In the genomic region with DNA sequence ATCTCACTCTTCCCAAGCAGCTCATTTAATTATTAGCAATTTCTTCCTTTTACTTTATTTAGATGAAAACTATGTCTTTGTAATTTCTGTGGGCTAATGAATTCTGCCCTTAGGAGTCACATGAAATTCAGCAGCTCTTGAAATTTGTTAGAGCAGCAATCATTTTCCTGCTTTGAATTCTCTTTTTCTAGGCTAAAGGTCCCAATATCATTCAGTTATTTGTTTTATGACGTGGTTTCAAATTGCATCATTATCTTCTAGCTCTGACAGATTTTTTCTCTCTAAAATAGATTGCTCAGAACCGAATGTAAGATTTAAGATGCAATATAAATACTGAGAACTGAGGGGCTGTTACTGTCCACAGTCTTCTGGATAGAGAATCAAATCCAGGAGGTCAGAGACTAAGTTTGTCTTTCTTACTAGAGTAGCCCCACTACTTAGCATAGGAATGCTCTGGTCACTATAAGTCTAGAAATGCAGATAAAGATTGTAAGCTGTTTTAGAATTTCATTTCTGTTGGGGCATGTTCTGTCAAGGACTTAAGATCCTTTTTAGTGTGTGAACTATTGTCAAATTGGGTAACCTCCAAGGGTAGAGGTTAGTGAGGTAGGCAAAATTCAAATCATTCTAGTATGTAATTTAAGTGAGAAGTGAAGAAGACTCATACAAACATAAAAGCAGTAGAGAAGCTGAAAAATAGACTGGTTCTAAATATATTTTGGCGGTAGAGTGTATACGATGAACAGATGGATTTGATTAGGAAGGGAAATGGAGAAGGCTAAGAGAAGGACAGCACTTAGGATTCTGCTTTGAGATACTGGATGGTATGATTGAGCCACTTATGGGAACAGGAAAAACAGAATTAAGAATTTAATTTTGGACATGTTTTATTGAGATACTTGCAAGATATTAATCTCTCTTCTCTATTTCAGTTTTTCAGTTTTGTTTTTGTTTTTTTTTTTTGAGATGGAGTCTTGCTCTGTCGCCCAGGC, we compare ENCODE assay signal across 12 cellular contexts. TPM values are rescaled to one million over a fixed set of nuclear protein-coding genes. Genes with fewer than 3 reads are reported as not detected.
DNase-seq lines count a peak whose midpoint lies in the region; ATAC-seq and TF ChIP-seq lines count a peak whose summit lies in the region.
"Had no signal": no experiment of that assay in that cellular context is flagged by ENCODE, and none has a peak within 500 bp of the region (broad histone marks: within the 10 kb centered on the region; RNA-seq: fewer than 3 reads in every experiment).

No MANE protein-coding gene starts in this region.

- H3K27me3 ChIP-seq in hepatocyte = no peaks in the 10 kb centered on the region

- no peaks in the 10 kb centered on the region for H4K20me1 ChIP-seq in hepatocyte (ENCODE audit: insufficient read depth, poor library complexity, severe bottlenecking)

- no peaks in the 10 kb centered on the region for H3K36me3 ChIP-seq in hepatocyte (replicated peaks; ENCODE audit: insufficient read depth, low read depth)

- no peaks in the 10 kb centered on the region for H3K9me2 ChIP-seq in hepatocyte (replicated peaks; ENCODE audit: insufficient read depth)

- peak overlapping the region; percentile 47 for H3K4me2 ChIP-seq in hepatocyte

- no peak overlapping the region for H2AFZ ChIP-seq in hepatocyte

- H3K79me2 ChIP-seq in hepatocyte = peaks cover 56% of the 10 kb centered on the region

- H3K36me3 Mint-ChIP-seq in activated naive CD8-positive, alpha-beta T cell = peaks cover 9% of the 10 kb centered on the region
- peaks cover 17% of the 10 kb centered on the region for H3K36me3 Mint-ChIP-seq in activated naive CD8-positive, alpha-beta T cell treated with anti-CD3 and anti-CD28 coated beads for 36 hours
- H3K36me3 Mint-ChIP-seq in activated T-helper 17 cell treated with anti-CD3 and anti-CD28 coated beads, Interleukin-2, amount 50 U/mL, for 72 hours (ENCODE audit: low read depth) = peaks cover 11% of the 10 kb centered on the region

- DNase-seq in activated naive CD8-positive, alpha-beta T cell treated with anti-CD3 and anti-CD28 coated beads for 36 hours = no peak
- DNase-seq in hepatocyte (ENCODE audit: low spot score) (no peak), globus pallidus (ENCODE audit: low spot score) (no peak), COR-L47 (lab: John Stamatoyannopoulos, UW) (no peak), DMS79 (lab: John Stamatoyannopoulos, UW) (no peak)
- DNase-seq: activated effector memory CD4-positive, alpha-beta T cell treated with anti-CD3 and anti-CD28 coated beads, Interleukin-2, amount 50 U/mL, for 16 hours; NCI-H1436 treated with DMSO at 0.1 percent for 48 hours; stimulated activated CD4-positive, alpha-beta T cell treated with anti-CD3 and anti-CD28 coated beads, Interleukin-2, amount 100 ng/mL, for 24 hours had no signal

- H3K9me3 ChIP-seq in hepatocyte (ENCODE audit: low read depth) = no peaks in the 10 kb centered on the region

- peak overlapping the region; percentile 67 for H3K27ac ChIP-seq in hepatocyte

- WGBS in hepatocyte (ENCODE audit: low lambda C conversion rate, missing lambda C conversion rate) = 55% methylated on average over 5 of the region's 5 CpGs

- no peak overlapping the region for H3K4me3 ChIP-seq in hepatocyte

- H3K4me1 Mint-ChIP-seq in activated naive CD8-positive, alpha-beta T cell (ENCODE audit: low read depth) = peaks cover 75% of the 10 kb centered on the region
- H3K4me1 Mint-ChIP-seq in activated naive CD8-positive, alpha-beta T cell treated with anti-CD3 and anti-CD28 coated beads for 36 hours = peaks cover 46% of the 10 kb centered on the region
- H3K4me1 Mint-ChIP-seq in activated T-helper 17 cell treated with anti-CD3 and anti-CD28 coated beads, Interleukin-2, amount 50 U/mL, for 72 hours = peaks cover 26% of the 10 kb centered on the region

- no peaks in the 10 kb centered on the region for H3K27me3 Mint-ChIP-seq in activated naive CD8-positive, alpha-beta T cell
- H3K27me3 Mint-ChIP-seq in activated naive CD8-positive, alpha-beta T cell treated with anti-CD3 and anti-CD28 coated beads for 36 hours = no peaks in the 10 kb centered on the region
- no peaks in the 10 kb centered on the region for H3K27me3 Mint-ChIP-seq in activated T-helper 17 cell treated with anti-CD3 and anti-CD28 coated beads, Interleukin-2, amount 50 U/mL, for 72 hours
- H3K27me3 Mint-ChIP-seq: B cell had no signal

- TF ChIP-seq CTCF in hepatocyte (IDR thresholded peaks at IDR 0.05; ENCODE audit: poor library complexity) = no peak

- peak; percentile 17 for ATAC-seq in activated T-helper 17 cell treated with anti-CD3 and anti-CD28 coated beads, Interleukin-2, amount 50 U/mL, for 72 hours (replicated peaks)
- ATAC-seq in HG03280 (IDR thresholded peaks at IDR 0.05; ENCODE audit: unreplicated experiment) = no peak

- no peaks in the 10 kb centered on the region for H3K9me3 Mint-ChIP-seq in activated naive CD8-positive, alpha-beta T cell (ENCODE audit: low read depth)
- no peaks in the 10 kb centered on the region for H3K9me3 Mint-ChIP-seq in activated naive CD8-positive, alpha-beta T cell treated with anti-CD3 and anti-CD28 coated beads for 36 hours
- no peaks in the 10 kb centered on the region for H3K9me3 Mint-ChIP-seq in activated T-helper 17 cell treated with anti-CD3 and anti-CD28 coated beads, Interleukin-2, amount 50 U/mL, for 72 hours

- H3K4me3 Mint-ChIP-seq in activated naive CD8-positive, alpha-beta T cell = no peak overlapping the region
- H3K4me3 Mint-ChIP-seq in activated naive CD8-positive, alpha-beta T cell treated with anti-CD3 and anti-CD28 coated beads for 36 hours = no peak overlapping the region
- H3K4me3 Mint-ChIP-seq in activated T-helper 17 cell treated with anti-CD3 and anti-CD28 coated beads, Interleukin-2, amount 50 U/mL, for 72 hours = peak overlapping the region; percentile 76
- H3K4me3 Mint-ChIP-seq: B cell had no signal

- peak overlapping the region; percentile 30 for H3K27ac Mint-ChIP-seq in activated naive CD8-positive, alpha-beta T cell
- H3K27ac Mint-ChIP-seq in activated naive CD8-positive, alpha-beta T cell treated with anti-CD3 and anti-CD28 coated beads for 36 hours = no peak overlapping the region
- peak overlapping the region; percentile 93 for H3K27ac Mint-ChIP-seq in activated T-helper 17 cell treated with anti-CD3 and anti-CD28 coated beads, Interleukin-2, amount 50 U/mL, for 72 hours
- H3K27ac Mint-ChIP-seq: B cell had no signal

- H3K4me1 ChIP-seq in hepatocyte (ENCODE audit: insufficient read depth) = peaks cover 21% of the 10 kb centered on the region

RNA-seq across cellular contexts. Expression of a gene that starts 59.8 kb away (rescaled TPM):
- total RNA-seq in activated naive CD8-positive, alpha-beta T cell treated with anti-CD3 and anti-CD28 coated beads for 36 hours = 10 to 100 TPM; 77.1 to 86.7 TPM
- total RNA-seq in activated T-helper 17 cell treated with anti-CD3 and anti-CD28 coated beads, Interleukin-2, amount 50 U/mL, for 72 hours = 10 to 100 TPM; 40.0 to 63.2 TPM
- total RNA-seq in hepatocyte = 51.7 and 60.8 TPM in 2 replicates
- 13.2 and 20.5 TPM in 2 replicates for polyA plus RNA-seq in hepatocyte
